8 cellular contexts compared by ENCODE assay signal in genomic region chr15:31325432-31325975, GRCh38. TPM values are rescaled to one million over a fixed set of nuclear protein-coding genes. Genes with fewer than 3 reads are reported as not detected.
DNase-seq lines count a peak whose midpoint lies in the region; ATAC-seq and TF ChIP-seq lines count a peak whose summit lies in the region.

No MANE protein-coding gene starts in this region.

- H3K9ac ChIP-seq in BLaER1 (peak overlapping the region; percentile 95), fibroblast of lung (ENCODE audit: insufficient read depth, low read length) (peak overlapping the region; percentile 92)

- H3K9me3 ChIP-seq in BLaER1 = peaks cover 5% of the 10 kb centered on the region; the same call in 1 of the 2 replicates
- H3K9me3 ChIP-seq in fibroblast of lung (ENCODE audit: control insufficient read depth, insufficient read depth, low read depth, low read length) = no peaks in the 10 kb centered on the region
- no peaks in the 10 kb centered on the region for H3K9me3 ChIP-seq in tibial artery

- DNase-seq in M059J (ENCODE audit: low read depth) (peak; percentile 17), fibroblast of lung (ENCODE audit: low read depth in 2 of 2) (peak; percentile 24 to 66), tibial artery (peak; percentile 74 to 89), AML-193 (lab: John Stamatoyannopoulos, UW) (no peak)
- peak; percentile 45 for DNase-seq in activated T-cell treated with anti-CD3 and anti-CD28 coated beads, Interleukin-2, amount 50 U/mL, for 4 hours
- no peak for DNase-seq in natural killer cell treated with Interleukin-12 subunit alpha and Interleukin-12 subunit beta and Interleukin-15 and Interleukin-18, amount 100 ng/mL, for 72 hours (ENCODE audit: low spot score)

- peak overlapping the region; percentile 81 to 86 for H3K27ac Mint-ChIP-seq in natural killer cell treated with Interleukin-12 subunit alpha and Interleukin-12 subunit beta and Interleukin-15 and Interleukin-18, amount 100 ng/mL, for 72 hours

- H3K4me3 ChIP-seq in BLaER1 = peak overlapping the region; percentile 83
- H3K4me3 ChIP-seq in fibroblast of lung (replicated peaks in 1 of 4; ENCODE audit: control extremely low read depth in 1 of 4, insufficient read depth in 1 of 4, low read depth in 3 of 4, low read length in 4 of 4) = peak overlapping the region; percentile 57 to 77 (median 68)
- H3K4me3 ChIP-seq in tibial artery = peak overlapping the region; percentile 66 to 89

- ATAC-seq in GM19455 (IDR thresholded peaks at IDR 0.05; ENCODE audit: unreplicated experiment) = peak; percentile 2
- ATAC-seq in activated T-cell treated with anti-CD3 and anti-CD28 coated beads, Interleukin-2, amount 50 U/mL, for 4 hours = peak; percentile 3
- ATAC-seq in natural killer cell treated with Interleukin-12 subunit alpha and Interleukin-12 subunit beta and Interleukin-15 and Interleukin-18, amount 100 ng/mL, for 72 hours = no peak

- no peak for TF ChIP-seq CTCF in fibroblast of lung (conservative IDR thresholded peaks at IDR 0.05 in 1 of 2, IDR thresholded peaks at IDR 0.05 in 1 of 2; ENCODE audit: low read depth in 1 of 2, low read length in 2 of 2)
- no peak for TF ChIP-seq CTCF in tibial artery (IDR thresholded peaks at IDR 0.05)

- peaks cover 56% of the 10 kb centered on the region for H3K4me1 ChIP-seq in BLaER1
- H3K4me1 ChIP-seq in fibroblast of lung (ENCODE audit: control insufficient read depth, extremely low read depth, insufficient read depth, low read length) = no peaks in the 10 kb centered on the region
- H3K4me1 ChIP-seq in tibial artery = peaks cover 0 to 30% (median 20%) of the 10 kb centered on the region in 4 donors

- peak overlapping the region; percentile 30 for H2AFZ ChIP-seq in fibroblast of lung (ENCODE audit: low read length)

- no peaks in the 10 kb centered on the region for H3K9me3 Mint-ChIP-seq in activated T-cell treated with anti-CD3 and anti-CD28 coated beads, Interleukin-2, amount 50 U/mL, for 4 hours
- H3K9me3 Mint-ChIP-seq in natural killer cell treated with Interleukin-12 subunit alpha and Interleukin-12 subunit beta and Interleukin-15 and Interleukin-18, amount 100 ng/mL, for 72 hours = no peaks in the 10 kb centered on the region

- intact Hi-C loops in tibial artery (cut with DNase I; ENCODE audit: low total_unique reads) = loop anchor here (5.0 kb wide), 1 partner anchor 108 kb away; no protein-coding TSS in a partner anchor

- peaks cover 36% of the 10 kb centered on the region for H3K4me1 Mint-ChIP-seq in activated T-cell treated with anti-CD3 and anti-CD28 coated beads, Interleukin-2, amount 50 U/mL, for 4 hours (ENCODE audit: low read depth)
- H3K4me1 Mint-ChIP-seq in natural killer cell treated with Interleukin-12 subunit alpha and Interleukin-12 subunit beta and Interleukin-15 and Interleukin-18, amount 100 ng/mL, for 72 hours (ENCODE audit: low read depth in 2 of 2) = peaks cover 38 to 42% of the 10 kb centered on the region in 2 donors

- no peaks in the 10 kb centered on the region for H3K27me3 Mint-ChIP-seq in activated T-cell treated with anti-CD3 and anti-CD28 coated beads, Interleukin-2, amount 50 U/mL, for 4 hours (ENCODE audit: low read depth)
- no peaks in the 10 kb centered on the region for H3K27me3 Mint-ChIP-seq in natural killer cell treated with Interleukin-12 subunit alpha and Interleukin-12 subunit beta and Interleukin-15 and Interleukin-18, amount 100 ng/mL, for 72 hours

- H3K27me3 ChIP-seq in BLaER1 = no peaks in the 10 kb centered on the region
- H3K27me3 ChIP-seq in fibroblast of lung (ENCODE audit: control insufficient read depth, insufficient read depth, low read length) = no peaks in the 10 kb centered on the region
- H3K27me3 ChIP-seq in tibial artery = no peaks in the 10 kb centered on the region

- H4K20me1 ChIP-seq in BLaER1 = peaks cover 26% of the 10 kb centered on the region
- no peaks in the 10 kb centered on the region for H4K20me1 ChIP-seq in fibroblast of lung (ENCODE audit: control insufficient read depth, extremely low read depth, insufficient read depth, low read length)

- peaks cover 3% of the 10 kb centered on the region for H3K36me3 Mint-ChIP-seq in activated T-cell treated with anti-CD3 and anti-CD28 coated beads, Interleukin-2, amount 50 U/mL, for 4 hours (ENCODE audit: insufficient read depth)
- peaks cover 7% of the 10 kb centered on the region for H3K36me3 Mint-ChIP-seq in natural killer cell treated with Interleukin-12 subunit alpha and Interleukin-12 subunit beta and Interleukin-15 and Interleukin-18, amount 100 ng/mL, for 72 hours

- H3K4me2 ChIP-seq in BLaER1 = peak overlapping the region; percentile 96
- H3K4me2 ChIP-seq in fibroblast of lung (ENCODE audit: extremely low read depth, insufficient read depth, low read length) = peak overlapping the region; percentile 87

- H3K79me2 ChIP-seq in fibroblast of lung (ENCODE audit: control insufficient read depth, insufficient read depth, low read length) = peaks cover 24% of the 10 kb centered on the region

- H3K4me3 Mint-ChIP-seq in activated T-cell treated with anti-CD3 and anti-CD28 coated beads, Interleukin-2, amount 50 U/mL, for 4 hours = peak overlapping the region; percentile 89
- peak overlapping the region; percentile 83 for H3K4me3 Mint-ChIP-seq in natural killer cell treated with Interleukin-12 subunit alpha and Interleukin-12 subunit beta and Interleukin-15 and Interleukin-18, amount 100 ng/mL, for 72 hours

- H3K27ac ChIP-seq in BLaER1 (peak overlapping the region; percentile 99), fibroblast of lung (ENCODE audit: insufficient read depth, low read length) (peak overlapping the region; percentile 94), tibial artery (peak overlapping the region; percentile 91 to 98)

- H3K36me3 ChIP-seq in BLaER1 = peaks cover 6% of the 10 kb centered on the region; the same call in 1 of the 2 replicates
- no peaks in the 10 kb centered on the region for H3K36me3 ChIP-seq in fibroblast of lung (ENCODE audit: control insufficient read depth, insufficient read depth, low read length)
- H3K36me3 ChIP-seq in tibial artery = no peaks in the 10 kb centered on the region

RNA-seq across cellular contexts. Expression of gene KLF13, which starts 1.1 kb away (rescaled TPM):
- total RNA-seq in M059J (2014; rRNA removed; shearing (Covaris generic)) = 7.3 and 16.8 TPM in 2 replicates
- 10 to 100 TPM; 75.0 to 82.8 (median 81.8) TPM for total RNA-seq in activated T-cell treated with anti-CD3 and anti-CD28 coated beads, Interleukin-2, amount 50 U/mL, for 4 hours
- total RNA-seq in fibroblast of lung = 28.5 and 39.6 TPM in 2 replicates
- polyA plus RNA-seq in fibroblast of lung = 29.5 and 42.9 TPM in 2 replicates
- polyA plus RNA-seq in fibroblast of lung (2012) = 43.9 and 48.6 TPM in 2 replicates
- polyA minus RNA-seq in fibroblast of lung (ENCODE audit: low replicate concordance) = 50.3 and 57.3 TPM in 2 replicates
- 100 to 1,000 TPM in 1 of 2 donors, 10 to 100 TPM in 1; 95.1 to 153 TPM for total RNA-seq in natural killer cell treated with Interleukin-12 subunit alpha and Interleukin-12 subunit beta and Interleukin-15 and Interleukin-18, amount 100 ng/mL, for 72 hours

Comparison
In these comparisons a context has a peak if more than half of its experiments do, and no peak if none do; other contexts are left out.
1. ATAC-seq: peak in GM19455 (single experiment) and activated T-cell treated with anti-CD3 and anti-CD28 coated beads, Interleukin-2, amount 50 U/mL, for 4 hours (2 of 2); none in natural killer cell treated with Interleukin-12 subunit alpha and Interleukin-12 subunit beta and Interleukin-15 and Interleukin-18, amount 100 ng/mL, for 72 hours (0 of 2).
2. DNase-seq: peak in M059J (single experiment), activated T-cell treated with anti-CD3 and anti-CD28 coated beads, Interleukin-2, amount 50 U/mL, for 4 hours (single experiment), fibroblast of lung (2 of 2) and tibial artery (2 of 2); none in natural killer cell treated with Interleukin-12 subunit alpha and Interleukin-12 subunit beta and Interleukin-15 and Interleukin-18, amount 100 ng/mL, for 72 hours (single experiment) and AML-193 (0 of 2).
3. Peak in every context shown above with its lines, with median percentiles within 50 percentile points of each other: H3K27ac ChIP-seq and H3K4me3 ChIP-seq.